In the genomic region with DNA sequence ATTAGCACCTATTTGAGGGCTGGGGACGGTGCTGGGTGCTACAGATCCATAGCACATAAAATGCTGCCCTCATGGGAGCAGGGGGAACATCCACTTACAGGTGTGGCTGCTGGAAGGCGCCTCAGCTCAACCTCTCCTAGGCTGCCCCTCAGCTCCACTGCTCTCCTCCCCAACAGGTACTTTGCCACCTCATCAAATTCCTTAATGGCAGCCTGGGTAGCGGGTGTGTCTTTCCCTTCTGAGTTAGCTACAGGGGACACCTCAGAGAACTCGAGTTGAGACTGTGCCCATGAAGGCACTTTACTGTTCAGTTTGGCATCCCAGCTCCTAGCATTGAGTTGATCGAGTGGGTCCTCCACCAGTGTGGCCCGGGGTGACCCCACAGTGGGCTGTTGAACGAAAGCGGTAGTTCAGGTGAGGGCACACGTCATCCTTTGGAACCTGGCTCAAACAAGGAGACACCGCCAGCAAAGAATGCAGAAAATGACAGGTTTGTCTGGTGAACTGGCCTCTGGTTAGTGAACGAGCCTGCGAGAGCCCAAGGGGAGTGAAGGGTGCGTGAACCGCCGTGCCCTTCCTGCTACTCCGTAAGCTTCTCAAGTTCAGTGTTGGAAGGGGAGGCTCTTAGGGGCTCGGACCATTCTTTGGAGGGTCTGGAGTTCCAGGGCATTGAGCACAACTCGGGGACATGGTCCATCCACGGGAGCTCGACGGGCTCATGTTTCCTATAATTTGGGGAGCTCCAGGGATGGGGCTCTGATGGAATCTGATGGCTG, we compare ENCODE assay signal across 20 cellular contexts. TPM values are rescaled to one million over a fixed set of nuclear protein-coding genes. Genes with fewer than 3 reads are reported as not detected.
A peak's percentile ranks its signal among the peaks of the same experiment; 100 is the strongest.
DNase-seq lines count a peak whose midpoint lies in the region; ATAC-seq, FAIRE-seq and TF ChIP-seq lines count a peak whose summit lies in the region.
"Had no signal": no experiment of that assay in that cellular context is flagged by ENCODE, and none has a peak within 500 bp of the region (broad histone marks: within the 10 kb centered on the region; RNA-seq: fewer than 3 reads in every experiment).

No MANE protein-coding gene starts in this region.

- H3K79me2 ChIP-seq in K562 (ENCODE audit: control insufficient read depth, insufficient read depth, low read length) (peaks cover 11% of the 10 kb centered on the region), smooth muscle cell (ENCODE audit: low read depth) (peaks cover 11% of the 10 kb centered on the region)

- no peak overlapping the region for H4K91ac ChIP-seq in IMR-90 (ENCODE audit: insufficient read depth, low read depth, low read length)

- no peak overlapping the region for H3K4ac ChIP-seq in IMR-90 (ENCODE audit: low read depth, low read length)

- H3K4me2 ChIP-seq in IMR-90 (ENCODE audit: low read depth, low read length) = no peak overlapping the region
- H3K4me2 ChIP-seq in K562 (ENCODE audit: insufficient read depth, low read length) = no peak overlapping the region
- H3K4me2 ChIP-seq in smooth muscle cell = no peak overlapping the region
- H3K4me2 ChIP-seq: BLaER1 treated with 17β-estradiol and CSF1 and Interleukin-3, amounts not matched to agents 10 nM and 100 nM had no signal

- no peak overlapping the region for H2AFZ ChIP-seq in IMR-90 (replicated peaks; ENCODE audit: low read length, poor library complexity)
- 0 out of 2 replicates have a peak overlapping the region, but pooled peaks have one; percentile 28 for H2AFZ ChIP-seq in K562 (ENCODE audit: low read depth, low read length)
- H2AFZ ChIP-seq in smooth muscle cell (ENCODE audit: low read depth) = no peak overlapping the region
- H2AFZ ChIP-seq: GM23248 had no signal

- H4K5ac ChIP-seq in IMR-90 (ENCODE audit: low read depth, low read length) = no peak overlapping the region

- BruUV-seq in IMR-90 (replicated peaks; lab: Mats Ljungman, UMichigan) = no TSS peak
- no TSS peak for BruUV-seq in K562 (replicated peaks; lab: Mats Ljungman, UMichigan)

- H3K14ac ChIP-seq in IMR-90 (replicated peaks; ENCODE audit: low read depth, low read length) = no peak overlapping the region

- no peak for TF ChIP-seq EP300 in K562 (IDR thresholded peaks at IDR 0.05; ENCODE audit: low read length)

- H2AK9ac ChIP-seq in IMR-90 (replicated peaks; ENCODE audit: low read depth, low read length, poor library complexity) = peak overlapping the region; percentile 39

- H3F3A ChIP-seq in smooth muscle cell (ENCODE audit: low read depth) = no peaks in the 10 kb centered on the region

- H4K20me1 ChIP-seq in IMR-90 (ENCODE audit: insufficient read depth, low read length) (no peaks in the 10 kb centered on the region), K562 (replicated peaks; ENCODE audit: control insufficient read depth, insufficient read depth, low read length) (no peaks in the 10 kb centered on the region; the same call in 1 of the 2 replicates), smooth muscle cell (ENCODE audit: low read depth) (no peaks in the 10 kb centered on the region)

- WGBS in IMR-90 (ENCODE audit: extremely low coverage in 2 of 2, insufficient read length in 1 of 2), 2 experiments = 78% methylated on average over 12 of the region's 21 CpGs; no CpG with 5 or more reads in 1 of the 2 experiments
- WGBS in K562 (ENCODE audit: insufficient coverage, low coverage, missing lambda C conversion rate) = 14% methylated on average over 21 of the region's 21 CpGs
- WGBS in smooth muscle cell (ENCODE audit: low lambda C conversion rate) = 79% methylated on average over 21 of the region's 21 CpGs
- WGBS in pancreas, 2 donors = 61 to 63% methylated on average over 21 of the region's 21 CpGs

- H2BK5ac ChIP-seq in IMR-90 (ENCODE audit: low read depth, low read length, poor library complexity, severe bottlenecking) = no peak overlapping the region

- no peak overlapping the region for H3K9ac ChIP-seq in IMR-90 (ENCODE audit: low read depth, low read length)
- peak overlapping the region in 1 of 2 experiments; percentile 27; a peak in 1 of 4 replicates for H3K9ac ChIP-seq in K562 (ENCODE audit: insufficient read depth in 1 of 2, low read depth in 2 of 2, low read length in 2 of 2)
- no peak overlapping the region for H3K9ac ChIP-seq in smooth muscle cell (ENCODE audit: low read depth)
- H3K9ac ChIP-seq: BLaER1 treated with 17β-estradiol and CSF1 and Interleukin-3, amounts not matched to agents 10 nM and 100 nM; GM23248 had no signal

- ATAC-seq in IMR-90 (ENCODE audit: low read depth) (no peak), K562 (no peak), GM18517 (IDR thresholded peaks at IDR 0.05; ENCODE audit: unreplicated experiment) (no peak), pancreas (no peak)
- ATAC-seq: GM12878, Panc1 had no signal

- H3K27me3 ChIP-seq in IMR-90 (ENCODE audit: control insufficient read depth, insufficient read depth, low read length) = peaks cover 43% of the 10 kb centered on the region
- peaks cover 51 to 64% of the 10 kb centered on the region in 2 experiments for H3K27me3 ChIP-seq in K562 (ENCODE audit: control insufficient read depth in 2 of 2, insufficient read depth in 2 of 2, low read length in 2 of 2)
- no peaks in the 10 kb centered on the region for H3K27me3 ChIP-seq in smooth muscle cell (ENCODE audit: low read depth)
- H3K27me3 ChIP-seq in pancreas = no peaks in the 10 kb centered on the region
- H3K27me3 ChIP-seq: BLaER1 treated with 17β-estradiol and CSF1 and Interleukin-3, amounts not matched to agents 10 nM and 100 nM had no signal

- H4K8ac ChIP-seq in IMR-90 (ENCODE audit: low read depth in 2 of 2, low read length in 2 of 2) = no peak overlapping the region

- no peak overlapping the region for H2BK120ac ChIP-seq in IMR-90 (ENCODE audit: low read depth, low read length)

- in situ Hi-C loops in IMR-90 (cut with MboI; ENCODE audit: low sequenced_read_pairs) = no loop called here
- in situ Hi-C loops in K562 (cut with MboI) = no loop called here

- H3K4me3 ChIP-seq in IMR-90 (ENCODE audit: insufficient read depth, low read depth, low read length) = no peak overlapping the region
- no peak overlapping the region for H3K4me3 ChIP-seq in K562
- no peak overlapping the region for H3K4me3 ChIP-seq in smooth muscle cell
- no peak overlapping the region for H3K4me3 ChIP-seq in pancreas
- H3K4me3 ChIP-seq: BLaER1 treated with 17β-estradiol and CSF1 and Interleukin-3, amounts not matched to agents 10 nM and 100 nM; GM12878; GM23248 had no signal

- H3K9me3 ChIP-seq in IMR-90 (ENCODE audit: control insufficient read depth, insufficient read depth, low read length) = no peaks in the 10 kb centered on the region
- no peaks in the 10 kb centered on the region for H3K9me3 ChIP-seq in K562 (replicated peaks; ENCODE audit: control insufficient read depth, insufficient read depth, low read depth, low read length)
- no peaks in the 10 kb centered on the region for H3K9me3 ChIP-seq in smooth muscle cell (replicated peaks; ENCODE audit: low read depth)
- no peaks in the 10 kb centered on the region for H3K9me3 ChIP-seq in pancreas
- H3K9me3 ChIP-seq: BLaER1 treated with 17β-estradiol and CSF1 and Interleukin-3, amounts not matched to agents 10 nM and 100 nM had no signal

- no peaks in the 10 kb centered on the region; the same call in 1 of the 2 replicates for H3K9me1 ChIP-seq in IMR-90 (ENCODE audit: insufficient read depth, low read length)
- H3K9me1 ChIP-seq in K562 (ENCODE audit: control insufficient read depth, insufficient read depth, low read length) = no peaks in the 10 kb centered on the region

- no peak overlapping the region for H2BK20ac ChIP-seq in IMR-90 (ENCODE audit: low read depth, low read length)

- H3K36me3 ChIP-seq in IMR-90 (ENCODE audit: control insufficient read depth, insufficient read depth, low read length) (no peaks in the 10 kb centered on the region), K562 (ENCODE audit: control insufficient read depth, insufficient read depth, low read length) (no peaks in the 10 kb centered on the region), smooth muscle cell (ENCODE audit: low read depth) (no peaks in the 10 kb centered on the region), pancreas (no peaks in the 10 kb centered on the region)
- H3K36me3 ChIP-seq: BLaER1 treated with 17β-estradiol and CSF1 and Interleukin-3, amounts not matched to agents 10 nM and 100 nM had no signal

- H3K4me1 ChIP-seq in IMR-90 (ENCODE audit: control insufficient read depth, insufficient read depth, low read length) (no peaks in the 10 kb centered on the region), K562 (replicated peaks in 1 of 2; ENCODE audit: control insufficient read depth in 2 of 2, insufficient read depth in 2 of 2, low read length in 2 of 2) (peaks cover 8 to 17% of the 10 kb centered on the region in 2 experiments), smooth muscle cell (ENCODE audit: low read depth) (peaks cover 4% of the 10 kb centered on the region), pancreas (no peaks in the 10 kb centered on the region)

- H3K27ac ChIP-seq in IMR-90 (ENCODE audit: insufficient read depth, low read length) = no peak overlapping the region
- no peak overlapping the region for H3K27ac ChIP-seq in K562 (ENCODE audit: extremely low read depth, low read depth, low read length)
- peak overlapping the region; percentile 70 for H3K27ac ChIP-seq in smooth muscle cell (ENCODE audit: low read depth)
- no peak overlapping the region for H3K27ac ChIP-seq in pancreas
- H3K27ac ChIP-seq: BLaER1 treated with 17β-estradiol and CSF1 and Interleukin-3, amounts not matched to agents 10 nM and 100 nM; GM23248 had no signal

- H3K79me1 ChIP-seq in IMR-90 (ENCODE audit: low read depth in 1 of 2, low read length in 2 of 2) = peaks cover 6 to 10% of the 10 kb centered on the region in 2 experiments; a peak in 3 of 4 replicates

- no peak overlapping the region for H3K23ac ChIP-seq in IMR-90 (ENCODE audit: low read depth, low read length)

- H2BK15ac ChIP-seq in IMR-90 (ENCODE audit: low read depth, low read length) = no peak overlapping the region

- POLR2A ChIA-PET in IMR-90 (lab: Charles Lee; ENCODE audit: unreplicated experiment) (no interaction called here), K562 (lab: Yijun Ruan, JAX) (interaction anchor here (0.6 to 4.7 kb wide), 9 partner anchors 10 to 209 kb away, joined by 3 to 24 read pairs (median 3); no protein-coding TSS in a partner anchor)

- dilution Hi-C loops in IMR-90 (cut with HindIII; ENCODE audit: low sequenced_read_pairs, unreplicated experiment) = no loop called here

- no peak overlapping the region for H3K18ac ChIP-seq in IMR-90 (ENCODE audit: low read depth, low read length)

- no peak overlapping the region for H3K56ac ChIP-seq in IMR-90 (ENCODE audit: extremely low read depth, insufficient read depth, low read length)

- CTCF ChIA-PET in IMR-90 (lab: Yijun Ruan, JAX) (interaction anchor here (1.6 to 1.7 kb wide), 2 partner anchors 11 to 176 kb away, joined by 3 to 4 read pairs; no protein-coding TSS in a partner anchor), K562 (lab: Yijun Ruan, JAX; ENCODE audit: low intra/inter-chr PET ratio) (no interaction called here)

- TF ChIP-seq RAD21 in IMR-90 (IDR thresholded peaks at IDR 0.05; ENCODE audit: low read length) = no peak
- TF ChIP-seq RAD21 in K562 (CRISPR knock-in tag; conservative IDR thresholded peaks at IDR 0.05 in 1 of 2, IDR thresholded peaks at IDR 0.05 in 1 of 2) = no peak

- FAIRE-seq in K562 (lab: Jason Lieb, UNC) (no peak), pancreas (lab: Jason Lieb, UNC) (no peak)
- FAIRE-seq: D721Med, G401.6, GM12878 had no signal

- intact Hi-C loops in IMR-90 (cut with micrococcal nuclease) (loop anchor here (10.0 kb wide), 1 partner anchor 144 kb away; no protein-coding TSS in a partner anchor), K562 (cut with micrococcal nuclease) (no loop called here), pancreas (cut with DNase I) (no loop called here)

- TF ChIP-seq POLR2A in IMR-90 (IDR thresholded peaks at IDR 0.05; ENCODE audit: low read depth, low read length) (no peak), K562 (conservative IDR thresholded peaks at IDR 0.05) (no peak)

- H2AK5ac ChIP-seq in IMR-90 (ENCODE audit: low read depth, low read length) = no peak overlapping the region

- TF ChIP-seq CTCF in IMR-90 (conservative IDR thresholded peaks at IDR 0.05; ENCODE audit: low read depth, low read length) (no peak), K562 (IDR thresholded peaks at IDR 0.05 in 2 of 3, conservative IDR thresholded peaks at IDR 0.05 in 1 of 3; ENCODE audit: insufficient read depth in 2 of 3, low read depth in 1 of 3, low read length in 3 of 3) (no peak), smooth muscle cell (IDR thresholded peaks at IDR 0.05; ENCODE audit: borderline replicate concordance, insufficient read depth, poor library complexity, severe bottlenecking) (no peak), pancreas (IDR thresholded peaks at IDR 0.05) (no peak)

- DNase-seq in IMR-90 (no peak), K562 (ENCODE audit: extremely low read depth in 1 of 4, low spot score in 3 of 4) (no peak), kidney tubule cell (ENCODE audit: low spot score) (peak; percentile 52), smooth muscle cell (lab: John Stamatoyannopoulos, UW; ENCODE audit: unreplicated experiment) (no peak), 8988T (no peak), pancreas (no peak)
- DNase-seq: CD8-positive, alpha-beta memory T cell; DMS79 treated with DMSO at 0.1 percent for 48 hours; GM23248; HFFc6; NCI-H2029; NCI-H510A; NCI-H774; SW 1271 had no signal

RNA-seq across cellular contexts. Expression of a gene that starts 3.5 kb away (rescaled TPM):
- total RNA-seq in IMR-90 (2012; rRNA removed) = 3.2 and 3.9 TPM in 2 replicates
- 10.2 and 11.6 TPM in 2 replicates for polyA plus RNA-seq in IMR-90 (2012; rRNA removed)
- polyA plus RNA-seq in IMR-90 (2012; cell fraction: cytosol; rRNA removed) = 9.7 and 13.7 TPM in 2 replicates
- 12.7 and 18.3 TPM in 2 replicates for polyA plus RNA-seq in IMR-90 (2012; cell fraction: nucleus; rRNA removed; ENCODE audit: low replicate concordance)
- total RNA-seq in K562 (2011; cell fraction: chromatin; rRNA removed; ENCODE audit: low replicate concordance) = 107 and 183 TPM in 2 replicates
- 75.7 and 79.0 TPM in 2 replicates for total RNA-seq in K562 (2011; cell fraction: nucleolus; rRNA removed)
- total RNA-seq in K562 (2011; cell fraction: nucleoplasm; rRNA removed) = 101 and 152 TPM in 2 replicates
- total RNA-seq in K562 (2014; rRNA removed) = 16.1 and 19.1 TPM in 2 replicates
- 10.3 and 10.8 TPM in 2 replicates for total RNA-seq in K562 (2014; rRNA removed; fragmentation: Illumina TruSeq; extraction: Trizol)
- 9.7 and 11.5 TPM in 2 replicates for total RNA-seq in K562 (2015; rRNA removed; fragmentation: Illumina TruSeq; extraction: Trizol)
- total RNA-seq in K562 (2021) = 66.4 and 82.5 TPM in 2 replicates
- polyA plus RNA-seq in K562 (2011; rRNA removed) = 8.1 and 19.2 TPM in 2 replicates
- 17.6 and 21.0 TPM in 2 replicates for polyA plus RNA-seq in K562 (2011; cell fraction: cytosol; rRNA removed)
- 46.1 and 50.8 TPM in 2 replicates for polyA plus RNA-seq in K562 (2011; cell fraction: nucleus; rRNA removed)
- polyA plus RNA-seq in K562 (2012) = 51.9 and 88.9 TPM in 2 replicates
- 39.4 and 41.6 TPM in 2 replicates for polyA plus RNA-seq in K562 (2014; fragmentation: Illumina TruSeq; extraction: Trizol)
- 1 to 10 TPM in 1 of 2 experiments, under 1 TPM in 1; 0.94 to 1.9 TPM for polyA plus RNA-seq in K562 (2014; fragmentation: Nextera tagmentation; extraction: Ambion mirVana)
- polyA plus RNA-seq in K562 (2014; rRNA removed) = 15.6 and 21.0 TPM in 2 replicates
- polyA minus RNA-seq in K562 (2011; rRNA and poly(A)+ RNA removed) = 20.3 and 24.1 TPM in 2 replicates
- polyA minus RNA-seq in K562 (2011; cell fraction: cytosol; rRNA and poly(A)+ RNA removed) = 45.6 and 90.6 TPM in 2 replicates
- 26.0 and 43.0 TPM in 2 replicates for polyA minus RNA-seq in K562 (2011; cell fraction: nucleus; rRNA and poly(A)+ RNA removed)
- total RNA-seq in smooth muscle cell = 22.5 and 44.5 TPM in 2 replicates
- 2.5 and 9.4 TPM in 2 replicates for polyA plus RNA-seq in smooth muscle cell
- total RNA-seq in pancreas = 10 to 100 TPM; 17.7 to 37.0 (median 23.1) TPM
- polyA plus RNA-seq in pancreas = 10 to 100 TPM in 1 of 2 donors, 1 to 10 TPM in 1; 9.7 to 20.2 TPM
